ENCODE assay signal across 8 cellular contexts in the genomic region with DNA sequence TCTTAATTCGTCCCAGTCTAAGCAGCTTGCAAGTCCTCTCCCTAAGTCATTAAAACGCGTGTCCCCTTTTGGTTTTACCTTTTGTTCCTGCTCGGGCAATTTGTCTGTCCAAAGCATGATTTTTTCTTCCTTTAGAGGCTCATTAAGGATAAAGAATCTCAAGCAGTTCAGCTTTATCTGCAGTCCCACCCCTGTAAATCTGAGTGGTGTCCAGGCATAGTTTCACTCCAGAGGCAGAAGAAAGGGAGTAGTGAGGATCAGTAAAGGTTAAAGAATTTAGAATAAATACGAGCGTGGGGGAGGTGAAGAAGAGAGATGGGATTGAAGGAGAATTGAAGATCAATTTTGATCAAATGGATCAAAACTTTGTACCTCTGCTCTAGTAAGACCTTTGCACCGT. TPM values are rescaled to one million over a fixed set of nuclear protein-coding genes. Genes with fewer than 3 reads are reported as not detected.
DNase-seq lines count a peak whose midpoint lies in the region; ATAC-seq and TF ChIP-seq lines count a peak whose summit lies in the region.

No MANE protein-coding gene starts in this region.

- peak overlapping the region; percentile 89 for H3K27ac ChIP-seq in SK-N-MC
- peak overlapping the region; percentile 76 for H3K27ac ChIP-seq in fibroblast of lung (ENCODE audit: insufficient read depth, low read length)
- peak overlapping the region; percentile 94 for H3K27ac ChIP-seq in rectal smooth muscle tissue (ENCODE audit: low read depth, low read length)

- H3K36me3 ChIP-seq in SK-N-MC (ENCODE audit: insufficient read depth, low read length) (peaks cover 21% of the 10 kb centered on the region), fibroblast of lung (ENCODE audit: control insufficient read depth, insufficient read depth, low read length) (peaks cover 5% of the 10 kb centered on the region), rectal smooth muscle tissue (ENCODE audit: control insufficient read depth, insufficient read depth, low read length) (peaks cover 18% of the 10 kb centered on the region)

- H3K4me3 ChIP-seq in GM12864 (ENCODE audit: low read depth, low read length) (peak overlapping the region; percentile 68), SK-N-MC (peak overlapping the region; percentile 87), fibroblast of lung (replicated peaks in 1 of 4; ENCODE audit: control extremely low read depth in 1 of 4, insufficient read depth in 1 of 4, low read depth in 3 of 4, low read length in 4 of 4) (peak overlapping the region; percentile 62 to 98 (median 78)), rectal smooth muscle tissue (ENCODE audit: low read length) (peak overlapping the region; percentile 98)

- peaks cover 31% of the 10 kb centered on the region for H3K79me2 ChIP-seq in fibroblast of lung (ENCODE audit: control insufficient read depth, insufficient read depth, low read length)

- no peaks in the 10 kb centered on the region for H4K20me1 ChIP-seq in fibroblast of lung (ENCODE audit: control insufficient read depth, extremely low read depth, insufficient read depth, low read length)

- no peaks in the 10 kb centered on the region for H3K9me3 ChIP-seq in SK-N-MC (ENCODE audit: low read depth, low read length)
- no peaks in the 10 kb centered on the region for H3K9me3 ChIP-seq in fibroblast of lung (ENCODE audit: control insufficient read depth, insufficient read depth, low read depth, low read length)

- H3K9ac ChIP-seq in SK-N-MC (ENCODE audit: insufficient read length) (peak overlapping the region; percentile 86), fibroblast of lung (ENCODE audit: insufficient read depth, low read length) (peak overlapping the region; percentile 92), rectal smooth muscle tissue (ENCODE audit: low read length) (peak overlapping the region; percentile 54)

- DNase-seq in GM12864 (ENCODE audit: low read depth), result no peak
- no peak for DNase-seq in SK-N-MC (ENCODE audit: low read depth, low spot score)
- no peak for DNase-seq in fibroblast of lung (ENCODE audit: low read depth in 2 of 2)
- no peak for DNase-seq in Kasumi-1 (lab: John Stamatoyannopoulos, UW)
- no peak for DNase-seq in UCSD-AML1 (lab: John Stamatoyannopoulos, UW; ENCODE audit: unreplicated experiment)
- DNase-seq in midbrain (lab: John Stamatoyannopoulos, UW), result no peak

- peaks cover 8% of the 10 kb centered on the region for H3K4me1 ChIP-seq in fibroblast of lung (ENCODE audit: control insufficient read depth, extremely low read depth, insufficient read depth, low read length)
- H3K4me1 ChIP-seq in rectal smooth muscle tissue (ENCODE audit: control insufficient read depth, insufficient read depth, low read length), result peaks cover 10% of the 10 kb centered on the region

- TF ChIP-seq CTCF in GM12864 (IDR thresholded peaks at IDR 0.05; ENCODE audit: low read depth, low read length, missing control alignments), result no peak
- no peak for TF ChIP-seq CTCF in fibroblast of lung (conservative IDR thresholded peaks at IDR 0.05 in 1 of 2, IDR thresholded peaks at IDR 0.05 in 1 of 2; ENCODE audit: low read depth in 1 of 2, low read length in 2 of 2)

- H2AFZ ChIP-seq in fibroblast of lung (ENCODE audit: low read length), result peak overlapping the region; percentile 47

- H3K27me3 ChIP-seq in fibroblast of lung (ENCODE audit: control insufficient read depth, insufficient read depth, low read length) (no peaks in the 10 kb centered on the region), rectal smooth muscle tissue (ENCODE audit: control insufficient read depth, insufficient read depth, low read length) (no peaks in the 10 kb centered on the region)

- peak overlapping the region; percentile 68 for H3K4me2 ChIP-seq in fibroblast of lung (ENCODE audit: extremely low read depth, insufficient read depth, low read length)

- no peak for ATAC-seq in esophagus mucosa

RNA-seq across cellular contexts. Expression of a gene that starts 0.9 kb away (rescaled TPM):
- total RNA-seq in fibroblast of lung (11.3 and 11.4 TPM in 2 replicates), esophagus mucosa (40.7 TPM)
- 8.9 and 9.9 TPM in 2 replicates for polyA plus RNA-seq in fibroblast of lung
- polyA plus RNA-seq in fibroblast of lung (2012), result 7.7 and 9.9 TPM in 2 replicates
- 10.7 and 12.7 TPM in 2 replicates for polyA minus RNA-seq in fibroblast of lung (ENCODE audit: low replicate concordance)

RNA-seq across cellular contexts. Expression of a gene that starts 39.5 kb away (rescaled TPM):
- not detected in 2 replicates for total RNA-seq in fibroblast of lung
- not detected in 2 replicates for polyA plus RNA-seq in fibroblast of lung
- not detected in 2 replicates for polyA plus RNA-seq in fibroblast of lung (2012)
- not detected in 2 replicates for polyA minus RNA-seq in fibroblast of lung (ENCODE audit: low replicate concordance)
- not detected for total RNA-seq in esophagus mucosa
